In the genomic region with DNA sequence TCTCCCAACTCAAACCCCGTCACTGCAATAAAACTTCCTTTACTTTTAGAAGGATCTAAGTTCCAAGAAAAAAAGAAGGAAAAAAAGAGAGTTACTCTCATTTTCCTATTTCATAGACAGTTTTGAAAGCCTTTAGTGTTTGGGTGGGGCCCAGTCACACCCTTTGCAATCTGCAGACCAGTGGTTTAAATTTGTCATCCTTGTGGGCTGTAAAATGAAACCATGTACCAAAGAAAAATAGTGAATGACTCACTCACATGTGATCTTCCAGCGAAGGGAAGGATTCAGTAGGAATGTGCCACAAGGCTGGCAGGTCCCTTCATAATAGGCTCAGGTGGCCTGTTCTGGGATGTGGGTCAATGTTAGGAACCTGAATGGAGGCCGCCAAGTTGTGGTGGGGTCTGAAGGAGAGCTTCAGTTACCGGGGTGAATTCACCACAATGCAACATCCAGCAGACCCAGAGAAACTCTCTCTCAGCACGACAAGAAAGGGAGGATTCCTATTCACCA, we compare ENCODE assay signal across 8 cellular contexts. TPM values are rescaled to one million over a fixed set of nuclear protein-coding genes. Genes with fewer than 3 reads are reported as not detected.
DNase-seq lines count a peak whose midpoint lies in the region; ATAC-seq and TF ChIP-seq lines count a peak whose summit lies in the region.

No MANE protein-coding gene starts in this region.

- in situ Hi-C loops in KBM-7 (cut with MboI; ENCODE audit: low pct_unique_long_range_greater_than_20kb, low sequenced_read_pairs): no loop called here

- no TSS peak for BruUV-seq in Calu3 (replicated peaks; lab: Mats Ljungman, UMichigan)

- H3K4me3 ChIP-seq in stomach: no peak overlapping the region

- peaks cover 98% of the 10 kb centered on the region for H3K4me1 Mint-ChIP-seq in Calu3 (ENCODE audit: low read depth, unreplicated experiment)
- peaks cover 76% of the 10 kb centered on the region for H3K4me1 Mint-ChIP-seq in activated naive CD8-positive, alpha-beta T cell treated with anti-CD3 and anti-CD28 coated beads, Interleukin-2, amount 50 U/mL, for 24 hours

- H3K27ac ChIP-seq in stomach: peak overlapping the region; percentile 46 to 85 (median 69)

- no peaks in the 10 kb centered on the region for H3K36me3 ChIP-seq in stomach

- no peaks in the 10 kb centered on the region for H3K27me3 ChIP-seq in stomach

- TF ChIP-seq POLR2A in stomach (IDR thresholded peaks at IDR 0.05): no peak

- peaks cover 62 to 100% (median 91%) of the 10 kb centered on the region in 4 donors for H3K4me1 ChIP-seq in stomach

- DNase-seq in Calu3 (peak; percentile 63), KBM-7 (peak; percentile 30), hepatic stellate cell (ENCODE audit: low spot score) (peak; percentile 64), stomach (no peak), NCI-H2081 treated with DMSO at 0.1 percent for 48 hours (lab: John Stamatoyannopoulos, UW) (no peak)
- DNase-seq in activated naive CD8-positive, alpha-beta T cell treated with anti-CD3 and anti-CD28 coated beads, Interleukin-2, amount 50 U/mL, for 24 hours: peak; percentile 33

- peaks cover 90% of the 10 kb centered on the region for H3K36me3 Mint-ChIP-seq in Calu3 (ENCODE audit: insufficient read depth, unreplicated experiment)
- no peaks in the 10 kb centered on the region for H3K36me3 Mint-ChIP-seq in activated naive CD8-positive, alpha-beta T cell treated with anti-CD3 and anti-CD28 coated beads, Interleukin-2, amount 50 U/mL, for 24 hours (ENCODE audit: low read depth)

- peak; percentile 48 for ATAC-seq in activated naive CD8-positive, alpha-beta T cell treated with anti-CD3 and anti-CD28 coated beads, Interleukin-2, amount 50 U/mL, for 24 hours
- ATAC-seq in HG03097 (IDR thresholded peaks at IDR 0.05; ENCODE audit: low FRiP score, unreplicated experiment) (no peak), HG02970 (IDR thresholded peaks at IDR 0.05; ENCODE audit: low FRiP score, unreplicated experiment) (no peak)

- H3K9me3 Mint-ChIP-seq in Calu3 (ENCODE audit: low read depth, unreplicated experiment): no peaks in the 10 kb centered on the region
- no peaks in the 10 kb centered on the region for H3K9me3 Mint-ChIP-seq in activated naive CD8-positive, alpha-beta T cell treated with anti-CD3 and anti-CD28 coated beads, Interleukin-2, amount 50 U/mL, for 24 hours

- no peak for TF ChIP-seq EP300 in stomach (IDR thresholded peaks at IDR 0.05)

- H3K4me3 Mint-ChIP-seq in Calu3 (ENCODE audit: low read depth, unreplicated experiment): peak overlapping the region; percentile 45
- no peak overlapping the region for H3K4me3 Mint-ChIP-seq in activated naive CD8-positive, alpha-beta T cell treated with anti-CD3 and anti-CD28 coated beads, Interleukin-2, amount 50 U/mL, for 24 hours

- intact Hi-C loops in Calu3 (cut with micrococcal nuclease; ENCODE audit: unreplicated experiment) (no loop called here), stomach (cut with DNase I; ENCODE audit: low total_unique reads) (no loop called here)

- no peaks in the 10 kb centered on the region for H3K9me3 ChIP-seq in stomach

- CTCF ChIA-PET in Calu3 (lab: Charles Lee): interaction anchor here (0.7 kb wide), 1 partner anchor 286 kb away, joined by 4 read pairs; no protein-coding TSS in a partner anchor

- H3K27me3 Mint-ChIP-seq in Calu3 (ENCODE audit: unreplicated experiment): no peaks in the 10 kb centered on the region
- H3K27me3 Mint-ChIP-seq in activated naive CD8-positive, alpha-beta T cell treated with anti-CD3 and anti-CD28 coated beads, Interleukin-2, amount 50 U/mL, for 24 hours: no peaks in the 10 kb centered on the region

- peak overlapping the region; percentile 97 for H3K27ac Mint-ChIP-seq in Calu3 (ENCODE audit: unreplicated experiment)
- peak overlapping the region; percentile 89 for H3K27ac Mint-ChIP-seq in activated naive CD8-positive, alpha-beta T cell treated with anti-CD3 and anti-CD28 coated beads, Interleukin-2, amount 50 U/mL, for 24 hours

- 58 to 74% (median 60%) methylated on average over 5 of the region's 5 CpGs for WGBS in stomach, 5 donors

- TF ChIP-seq CTCF in Calu3 (IDR thresholded peaks at IDR 0.05; ENCODE audit: unreplicated experiment): no peak
- TF ChIP-seq CTCF in stomach (IDR thresholded peaks at IDR 0.05): no peak

RNA-seq across cellular contexts. Expression of a gene that starts 28.3 kb away (rescaled TPM):
- total RNA-seq in Calu3 (2022) (1,439 and 1,638 TPM in 2 replicates), stomach (100 to 1,000 TPM in 2 of 5 donors, 10 to 100 TPM in 3; 40.8 to 193 (median 58.4) TPM)
- 100 to 1,000 TPM in 1 of 3 donors, 10 to 100 TPM in 2; 67.3 to 113 (median 94.3) TPM for polyA plus RNA-seq in stomach

RNA-seq across cellular contexts. Expression of a gene that starts 59.2 kb away (rescaled TPM):
- 63.8 and 76.4 TPM in 2 replicates for total RNA-seq in Calu3 (2022)
- 10 to 100 TPM in 2 of 5 donors, 1 to 10 TPM in 3; 1.2 to 23.1 (median 4.9) TPM for total RNA-seq in stomach
- polyA plus RNA-seq in stomach: 1 to 10 TPM; 4.7 to 7.9 (median 7.0) TPM

Comparison
In these comparisons a context has a peak if more than half of its experiments do, and no peak if none do; other contexts are left out.
1. DNase-seq: peak in Calu3 (single experiment), KBM-7 (single experiment), activated naive CD8-positive, alpha-beta T cell treated with anti-CD3 and anti-CD28 coated beads, Interleukin-2, amount 50 U/mL, for 24 hours (single experiment) and hepatic stellate cell (single experiment); none in stomach (single experiment) and NCI-H2081 treated with DMSO at 0.1 percent for 48 hours (single experiment).